18 cellular contexts compared by ENCODE assay signal in genomic region chr10:29157321-29157720, GRCh38.
DNase-seq lines count a peak whose midpoint lies in the region; ATAC-seq and TF ChIP-seq lines count a peak whose summit lies in the region.
"Had no signal": no experiment of that assay in that cellular context is flagged by ENCODE, and none has a peak within 500 bp of the region (broad histone marks: within the 10 kb centered on the region; RNA-seq: fewer than 3 reads in every experiment).

No MANE protein-coding gene starts in this region.

- H3K79me2 ChIP-seq in GM23338 (replicated peaks; ENCODE audit: insufficient read depth) (no peaks in the 10 kb centered on the region), smooth muscle cell (ENCODE audit: low read depth) (no peaks in the 10 kb centered on the region)

- H3K4me2 ChIP-seq in GM23338 (no peak overlapping the region), smooth muscle cell (no peak overlapping the region)
- H3K4me2 ChIP-seq: BLaER1 treated with 17β-estradiol and CSF1 and Interleukin-3, amounts not matched to agents 10 nM and 100 nM had no signal

- no peak for TF ChIP-seq CTCF in GM23338 (conservative IDR thresholded peaks at IDR 0.05; ENCODE audit: low read depth in 2 of 2)
- TF ChIP-seq CTCF in smooth muscle cell (IDR thresholded peaks at IDR 0.05; ENCODE audit: borderline replicate concordance, insufficient read depth, poor library complexity, severe bottlenecking) = no peak

- no peak overlapping the region for H3K27ac Mint-ChIP-seq in GM23338
- H3K27ac Mint-ChIP-seq: activated naive CD4-positive, alpha-beta T cell treated with anti-CD3 and anti-CD28 coated beads, Interleukin-2, amount 50 U/mL, for 72 hours had no signal

- no peak for DNase-seq in GM23338 (ENCODE audit: low spot score)
- no peak for DNase-seq in epithelial cell of prostate (ENCODE audit: low read depth, low spot score)
- DNase-seq in medulla oblongata (ENCODE audit: extremely low spot score) = peak; percentile 64
- DNase-seq in smooth muscle cell (lab: John Stamatoyannopoulos, UW; ENCODE audit: unreplicated experiment) = no peak
- no peak for DNase-seq in activated CD4-positive, alpha-beta T cell treated with anti-CD3 and anti-CD28 coated beads for 48 hours
- no peak for DNase-seq in kidney glomerular epithelial cell (lab: John Stamatoyannopoulos, UW)
- no peak for DNase-seq in middle frontal gyrus (ENCODE audit: extremely low spot score, low spot score)
- DNase-seq: ACHN; cerebellar nuclear complex; NCI-H1694; NCI-H526; stimulated activated CD4-positive, alpha-beta T cell treated with anti-CD3 and anti-CD28 coated beads, Interleukin-1b, Interleukin-23, amount 100 ng/mL, for 48 hours; T1000 had no signal

- no peaks in the 10 kb centered on the region for H3K9me3 ChIP-seq in smooth muscle cell (replicated peaks; ENCODE audit: low read depth)
- H3K9me3 ChIP-seq: neutrophil had no signal

- H3K4me1 ChIP-seq in GM23338 (ENCODE audit: insufficient read depth) (peaks cover 8% of the 10 kb centered on the region; the same call in 1 of the 2 replicates), smooth muscle cell (ENCODE audit: low read depth) (peaks cover 13% of the 10 kb centered on the region)

- peaks cover 5% of the 10 kb centered on the region; the same call in 2 of the 3 replicates for H3K36me3 Mint-ChIP-seq in GM23338 (ENCODE audit: low read depth)
- H3K36me3 Mint-ChIP-seq: activated naive CD4-positive, alpha-beta T cell treated with anti-CD3 and anti-CD28 coated beads, Interleukin-2, amount 50 U/mL, for 72 hours had no signal

- no peak for ATAC-seq in GM23338
- ATAC-seq: activated naive CD4-positive, alpha-beta T cell treated with anti-CD3 and anti-CD28 coated beads, Interleukin-2, amount 50 U/mL, for 72 hours; GM12878 had no signal

- H3K27ac ChIP-seq in GM23338 (ENCODE audit: low read depth) (no peak overlapping the region), epithelial cell of prostate (peak overlapping the region; percentile 25), smooth muscle cell (ENCODE audit: low read depth) (peak overlapping the region; percentile 97)
- H3K27ac ChIP-seq: BLaER1 treated with 17β-estradiol and CSF1 and Interleukin-3, amounts not matched to agents 10 nM and 100 nM; neutrophil had no signal

- H3K36me3 ChIP-seq in GM23338 (ENCODE audit: insufficient read depth) = no peaks in the 10 kb centered on the region; the same call in 1 of the 2 replicates
- H3K36me3 ChIP-seq in smooth muscle cell (ENCODE audit: low read depth) = no peaks in the 10 kb centered on the region
- H3K36me3 ChIP-seq: BLaER1 treated with 17β-estradiol and CSF1 and Interleukin-3, amounts not matched to agents 10 nM and 100 nM; neutrophil had no signal

- H3K27me3 ChIP-seq in GM23338 (ENCODE audit: insufficient read depth) (no peaks in the 10 kb centered on the region), smooth muscle cell (ENCODE audit: low read depth) (no peaks in the 10 kb centered on the region)
- H3K27me3 ChIP-seq: BLaER1 treated with 17β-estradiol and CSF1 and Interleukin-3, amounts not matched to agents 10 nM and 100 nM; neutrophil had no signal

- peaks cover 4% of the 10 kb centered on the region for H3K27me3 Mint-ChIP-seq in GM23338 (ENCODE audit: insufficient read depth, low read depth, poor library complexity)

- peaks cover 19% of the 10 kb centered on the region for H3K4me1 Mint-ChIP-seq in GM23338

- H2AFZ ChIP-seq in GM23338 (peak overlapping the region; percentile 9; the same call in 1 of the 2 replicates), smooth muscle cell (ENCODE audit: low read depth) (peak overlapping the region; percentile 80)

- H3K9ac ChIP-seq in smooth muscle cell (ENCODE audit: low read depth) = no peak overlapping the region
- H3K9ac ChIP-seq: BLaER1 treated with 17β-estradiol and CSF1 and Interleukin-3, amounts not matched to agents 10 nM and 100 nM had no signal

- H4K20me1 ChIP-seq in GM23338 (replicated peaks; ENCODE audit: insufficient read depth) (no peaks in the 10 kb centered on the region), smooth muscle cell (ENCODE audit: low read depth) (no peaks in the 10 kb centered on the region)
- H4K20me1 ChIP-seq: BLaER1 treated with 17β-estradiol and CSF1 and Interleukin-3, amounts not matched to agents 10 nM and 100 nM had no signal

- peaks cover 20% of the 10 kb centered on the region for H3K9me2 ChIP-seq in GM23338 (ENCODE audit: insufficient read depth)

- 53% methylated on average over 2 of the region's 2 CpGs for WGBS in smooth muscle cell (ENCODE audit: low lambda C conversion rate)

- H3K4me3 ChIP-seq in GM23338 (no peak overlapping the region), smooth muscle cell (no peak overlapping the region)
- H3K4me3 ChIP-seq: BLaER1 treated with 17β-estradiol and CSF1 and Interleukin-3, amounts not matched to agents 10 nM and 100 nM; GM12878; skin epidermis had no signal

- no peak overlapping the region for H3K4me3 Mint-ChIP-seq in GM23338

- H3K9me3 Mint-ChIP-seq in GM23338 = peaks cover 11% of the 10 kb centered on the region; the same call in 2 of the 3 replicates

- peaks cover 8% of the 10 kb centered on the region; the same call in 1 of the 2 replicates for H3F3A ChIP-seq in GM23338 (replicated peaks; ENCODE audit: low read depth)
- H3F3A ChIP-seq in smooth muscle cell (ENCODE audit: low read depth) = peaks cover 27% of the 10 kb centered on the region

TF ChIP-seq in GM23338, 12 proteins besides CTCF, POLR2A, EP300 and RAD21:
- TF ChIP-seq POLR2AphosphoS5 (IDR thresholded peaks at IDR 0.05; ENCODE audit: low read depth) = no peak
- no peak for TF ChIP-seq ZNF331 (CRISPR knock-in tag; IDR thresholded peaks at IDR 0.05; ENCODE audit: low read depth)
- TF ChIP-seq CREB1 (CRISPR knock-in tag; IDR thresholded peaks at IDR 0.05; ENCODE audit: low read depth) = no peak
- no peak for TF ChIP-seq EZH2phosphoT487 (IDR thresholded peaks at IDR 0.05; ENCODE audit: unreplicated experiment)
- TF ChIP-seq JUNB (IDR thresholded peaks at IDR 0.05; ENCODE audit: unreplicated experiment) = no peak
- no peak for TF ChIP-seq REST (IDR thresholded peaks at IDR 0.05; ENCODE audit: unreplicated experiment)
- TF ChIP-seq ETS1 (IDR thresholded peaks at IDR 0.05) = no peak
- no peak for TF ChIP-seq STAT1 (IDR thresholded peaks at IDR 0.05; ENCODE audit: unreplicated experiment)
- TF ChIP-seq EZH2 (IDR thresholded peaks at IDR 0.05; ENCODE audit: low read depth, unreplicated experiment) = no peak
- TF ChIP-seq ZNF114 (CRISPR knock-in tag; IDR thresholded peaks at IDR 0.05) = no peak
